6 cellular contexts compared by ENCODE assay signal in genomic region chrX:943035-943434, GRCh38.
"Had no signal": no experiment of that assay in that cellular context is flagged by ENCODE, and none has a peak within 500 bp of the region (broad histone marks: within the 10 kb centered on the region; RNA-seq: fewer than 3 reads in every experiment).

No MANE protein-coding gene starts in this region.

- DNase-seq: IMR-90, KBM-7, KG1 had no signal

- H3K4me3 ChIP-seq: K562 had no signal

- H3K27ac ChIP-seq: HL-60, KMS-11 had no signal
